ENCODE assay signal across 33 cellular contexts in genomic region chr7:92354214-92354613, GRCh38.
"Had no signal": no experiment of that assay in that cellular context is flagged by ENCODE, and none has a peak within 500 bp of the region (broad histone marks: within the 10 kb centered on the region; RNA-seq: fewer than 3 reads in every experiment).

No MANE protein-coding gene starts in this region.

- ATAC-seq: activated CD8-positive, alpha-beta T cell treated with anti-CD3 and anti-CD28 coated beads for 36 hours; activated naive CD4-positive, alpha-beta T cell treated with anti-CD3 and anti-CD28 coated beads, Interleukin-2, amount 50 U/mL, for 72 hours; activated T-cell treated with anti-CD3 and anti-CD28 coated beads, Interleukin-2, amount 50 U/mL, for 4 hours; activated T-cell treated with anti-CD3 and anti-CD28 coated beads, Interleukin-2, amount 50 U/mL, for 72 hours; activated T-helper 17 cell treated with anti-CD3 and anti-CD28 coated beads, Interleukin-2, amount 50 U/mL, for 72 hours; body of pancreas had no signal

- DNase-seq: activated B cell treated with CpG ODN at 0.5 μM for 24 hours; activated CD4-positive, alpha-beta memory T cell treated with anti-CD3 and anti-CD28 coated beads for 36 hours; activated CD4-positive, alpha-beta T cell treated with anti-CD3 and anti-CD28 coated beads for 4 hours; activated CD4-positive, alpha-beta T cell treated with anti-CD3 and anti-CD28 coated beads, Interleukin-2, amount 10 ng/mL, durations not matched to agents 24 days and 14 days; activated CD4-positive, alpha-beta T cell treated with anti-CD3 and anti-CD28 coated beads, Interleukin-2, amount 50 U/mL, for 1 hour; activated CD4-positive, alpha-beta T cell treated with anti-CD3 and anti-CD28 coated beads, Interleukin-2, amount 50 U/mL, for 4 hours; activated CD4-positive, CD25-positive, alpha-beta regulatory T cell treated with anti-CD3 and anti-CD28 coated beads, Interleukin-2, amount 50 U/mL, for 72 hours; activated CD8-positive, alpha-beta memory T cell treated with anti-CD3 and anti-CD28 coated beads, Interleukin-2, amount 50 U/mL, for 4 hours; activated CD8-positive, alpha-beta T cell treated with anti-CD3 and anti-CD28 coated beads for 36 hours; activated effector memory CD4-positive, alpha-beta T cell treated with anti-CD3 and anti-CD28 coated beads, Interleukin-2, amount 50 U/mL, for 16 hours; activated gamma-delta T cell treated with Interleukin-2 at 50 U/mL for 16 hours; activated naive CD4-positive, alpha-beta T cell; activated naive CD4-positive, alpha-beta T cell treated with anti-CD3 and anti-CD28 coated beads for 36 hours; activated naive CD4-positive, alpha-beta T cell treated with anti-CD3 and anti-CD28 coated beads, Interleukin-2, amount 50 U/mL, for 16 hours; activated naive CD8-positive, alpha-beta T cell treated with anti-CD3 and anti-CD28 coated beads for 36 hours; activated T-cell treated with anti-CD3 and anti-CD28 coated beads for 4 hours; activated T-cell treated with anti-CD3 and anti-CD28 coated beads, Interleukin-2, amount 50 U/mL, for 1 hour; activated T-cell treated with anti-CD3 and anti-CD28 coated beads, Interleukin-2, amount 50 U/mL, for 4 hours; activated T-cell treated with anti-CD3 and anti-CD28 coated beads, Interleukin-2, amount 50 U/mL, for 72 hours; adrenal gland; amniotic stem cell; aorta; body of pancreas; brain microvascular endothelial cell; central memory CD4-positive, alpha-beta T cell; T-helper 2 cell; T-helper 9 cell had no signal

- H3K27ac ChIP-seq: adrenal gland, body of pancreas, brain microvascular endothelial cell, breast epithelium, VCaP had no signal

- H3K27me3 ChIP-seq: adrenal gland, body of pancreas, brain microvascular endothelial cell, breast epithelium had no signal

- H3K36me3 ChIP-seq: breast epithelium had no signal

- H3K4me1 ChIP-seq: adrenal gland, body of pancreas, breast epithelium had no signal

- FAIRE-seq: astrocyte, TTC549 had no signal

- H3K9me3 ChIP-seq: adrenal gland, body of pancreas, breast epithelium had no signal

- H3K4me3 ChIP-seq: adrenal gland, body of pancreas, breast epithelium had no signal
